ENCODE assay signal across 17 cellular contexts in genomic region chr16:25033852-25034251, GRCh38. TPM values are rescaled to one million over a fixed set of nuclear protein-coding genes. Genes with fewer than 3 reads are reported as not detected.
DNase-seq lines count a peak whose midpoint lies in the region; ATAC-seq, FAIRE-seq and TF ChIP-seq lines count a peak whose summit lies in the region.
"Had no signal": no experiment of that assay in that cellular context is flagged by ENCODE, and none has a peak within 500 bp of the region (broad histone marks: within the 10 kb centered on the region; RNA-seq: fewer than 3 reads in every experiment).

No MANE protein-coding gene starts in this region.

- H3K36me3 Mint-ChIP-seq in neural crest cell (ENCODE audit: low read depth) (no peaks in the 10 kb centered on the region), neural progenitor cell (no peaks in the 10 kb centered on the region)

- DNase-seq in Caki2 (ENCODE audit: low read depth) (peak; percentile 74), RCC 7860 (ENCODE audit: low spot score) (peak; percentile 52), choroid plexus epithelial cell (ENCODE audit: low read depth) (peak; percentile 87), neural crest cell (ENCODE audit: low read depth, low spot score) (no peak), neural progenitor cell (ENCODE audit: low spot score) (no peak), NCI-H1694 (lab: John Stamatoyannopoulos, UW) (no peak)
- DNase-seq: activated B cell treated with CpG ODN at 0.5 μM for 24 hours; activated effector memory CD4-positive, alpha-beta T cell treated with Interleukin-2 at 50 U/mL for 16 hours; dermis blood vessel endothelial cell; left colon; NCI-H524; Peyer's patch had no signal

- H3K4me3 Mint-ChIP-seq in neural crest cell (peak overlapping the region; percentile 50), neural progenitor cell (no peak overlapping the region)
- H3K4me3 Mint-ChIP-seq: activated B cell treated with CpG ODN at 0.5 μM for 24 hours had no signal

- FAIRE-seq in RCC 7860 (lab: Jason Lieb, UNC) = peak; percentile 57

- peaks cover 6% of the 10 kb centered on the region for H3K4me1 ChIP-seq in neural progenitor cell

- H3K27ac ChIP-seq in neural progenitor cell = no peak overlapping the region
- H3K27ac ChIP-seq: Peyer's patch had no signal

- H3K27me3 Mint-ChIP-seq in neural crest cell (ENCODE audit: low read depth) (peaks cover 9% of the 10 kb centered on the region), neural progenitor cell (ENCODE audit: insufficient read depth, low read depth) (peaks cover 7% of the 10 kb centered on the region)
- H3K27me3 Mint-ChIP-seq: activated B cell treated with CpG ODN at 0.5 μM for 24 hours had no signal

- no peaks in the 10 kb centered on the region for H3K27me3 ChIP-seq in neural progenitor cell
- H3K27me3 ChIP-seq: ascending aorta, esophagus muscularis mucosa, Peyer's patch had no signal

- in situ Hi-C loops in Caki2 (cut with HindIII; ENCODE audit: low pct_unique_long_range_greater_than_20kb, low sequenced_read_pairs) = no loop called here

- no peak for ATAC-seq in GM18520 (IDR thresholded peaks at IDR 0.05; ENCODE audit: unreplicated experiment)
- ATAC-seq in GM19351 (IDR thresholded peaks at IDR 0.05; ENCODE audit: unreplicated experiment) = no peak
- ATAC-seq: left colon had no signal

- H3K4me3 ChIP-seq in choroid plexus epithelial cell (ENCODE audit: low read depth, low read length) = no peak overlapping the region
- H3K4me3 ChIP-seq in neural progenitor cell = no peak overlapping the region
- H3K4me3 ChIP-seq: ascending aorta, esophagus muscularis mucosa, Peyer's patch had no signal

- no peak overlapping the region for H3K9ac ChIP-seq in neural progenitor cell

- TF ChIP-seq CTCF in choroid plexus epithelial cell (conservative IDR thresholded peaks at IDR 0.05; ENCODE audit: low read depth, low read length) (no peak), neural crest cell (conservative IDR thresholded peaks at IDR 0.05) (no peak), neural progenitor cell (IDR thresholded peaks at IDR 0.05) (no peak)

- H3K4me1 Mint-ChIP-seq in neural crest cell (peaks cover 12% of the 10 kb centered on the region), neural progenitor cell (peaks cover 7% of the 10 kb centered on the region)

- peaks cover 9% of the 10 kb centered on the region for H3K79me2 ChIP-seq in neural progenitor cell (ENCODE audit: low read depth)

- no peaks in the 10 kb centered on the region for H3K9me3 ChIP-seq in neural progenitor cell (ENCODE audit: low read depth)
- H3K9me3 ChIP-seq: ascending aorta, esophagus muscularis mucosa, Peyer's patch had no signal

- H3K4me2 ChIP-seq in neural progenitor cell = no peak overlapping the region

- no peak overlapping the region for H2AFZ ChIP-seq in neural progenitor cell (replicated peaks)

- no peaks in the 10 kb centered on the region for H3K9me3 Mint-ChIP-seq in neural crest cell
- H3K9me3 Mint-ChIP-seq in neural progenitor cell = no peaks in the 10 kb centered on the region
- H3K9me3 Mint-ChIP-seq: activated B cell treated with CpG ODN at 0.5 μM for 24 hours had no signal

- no peak overlapping the region for H3K27ac Mint-ChIP-seq in neural crest cell (ENCODE audit: unreplicated experiment)
- no peak overlapping the region for H3K27ac Mint-ChIP-seq in neural progenitor cell
- H3K27ac Mint-ChIP-seq: activated B cell treated with CpG ODN at 0.5 μM for 24 hours, progenitor cell of endocrine pancreas had no signal

- no peaks in the 10 kb centered on the region for H3K36me3 ChIP-seq in neural progenitor cell
- H3K36me3 ChIP-seq: ascending aorta, esophagus muscularis mucosa, Peyer's patch had no signal

- no peaks in the 10 kb centered on the region for H3F3A ChIP-seq in neural progenitor cell (ENCODE audit: low read depth)

- no peaks in the 10 kb centered on the region for H4K20me1 ChIP-seq in neural progenitor cell (ENCODE audit: low read depth)

RNA-seq across cellular contexts. Expression of gene ARHGAP17, which starts 18.7 kb away (rescaled TPM):
- 17.6 and 20.2 TPM in 2 replicates for total RNA-seq in Caki2 (2014; rRNA removed; shearing (Covaris generic); ENCODE audit: low replicate concordance)
- 95.8 and 98.7 TPM in 2 replicates for total RNA-seq in neural crest cell
- total RNA-seq in neural progenitor cell (ENCODE audit: low replicate concordance) = 33.1 and 53.9 TPM in 2 replicates

Comparison
In these comparisons a context has a peak if more than half of its experiments do, and no peak if none do; other contexts are left out.
1. DNase-seq: peak in Caki2 (single experiment), RCC 7860 (single experiment) and choroid plexus epithelial cell (single experiment); none in neural crest cell (single experiment), neural progenitor cell (single experiment) and NCI-H1694 (single experiment).